Comparison of ENCODE assay signal across 28 cellular contexts in genomic region chr3:20215636-20216035, GRCh38.
"Had no signal": no experiment of that assay in that cellular context is flagged by ENCODE, and none has a peak within 500 bp of the region (broad histone marks: within the 10 kb centered on the region; RNA-seq: fewer than 3 reads in every experiment).

No MANE protein-coding gene starts in this region.

- ATAC-seq: activated CD4-positive, alpha-beta T cell treated with anti-CD3 and anti-CD28 coated beads for 36 hours; activated CD8-positive, alpha-beta memory T cell treated with anti-CD3 and anti-CD28 coated beads, Interleukin-2, amount 10 ng/mL, durations not matched to agents 7 days and 5 days; activated CD8-positive, alpha-beta T cell treated with anti-CD3 and anti-CD28 coated beads, Interleukin-2, amount 10 ng/mL, durations not matched to agents 7 days and 5 days; activated naive CD8-positive, alpha-beta T cell treated with anti-CD3 and anti-CD28 coated beads, Interleukin-2, amount 50 U/mL, for 24 hours; body of pancreas; gastroesophageal sphincter; heart right ventricle had no signal

- H3K4me3 ChIP-seq: adrenal gland, body of pancreas, coronary artery, dorsolateral prefrontal cortex, esophagus muscularis mucosa, gastroesophageal sphincter, heart right ventricle had no signal

- H3K36me3 ChIP-seq: adrenal gland, esophagus muscularis mucosa, gastroesophageal sphincter, heart right ventricle had no signal

- H3K27me3 ChIP-seq: adrenal gland, body of pancreas, esophagus muscularis mucosa, gastroesophageal sphincter, heart right ventricle had no signal

- DNase-seq: activated CD4-positive, alpha-beta memory T cell treated with anti-CD3 and anti-CD28 coated beads for 36 hours; activated CD4-positive, alpha-beta T cell treated with anti-CD3 and anti-CD28 coated beads for 36 hours; activated CD4-positive, alpha-beta T cell treated with anti-CD3 and anti-CD28 coated beads, Interleukin-2, amount 10 ng/mL, durations not matched to agents 24 days and 14 days; activated CD4-positive, CD25-positive, alpha-beta regulatory T cell; activated CD4-positive, CD25-positive, alpha-beta regulatory T cell treated with anti-CD3 and anti-CD28 coated beads, Interleukin-2, amount 50 U/mL, for 72 hours; activated CD8-positive, alpha-beta memory T cell treated with anti-CD3 and anti-CD28 coated beads, Interleukin-2, amount 10 ng/mL, durations not matched to agents 7 days and 5 days; activated CD8-positive, alpha-beta memory T cell treated with anti-CD3 and anti-CD28 coated beads, Interleukin-2, amount 50 U/mL, for 4 hours; activated CD8-positive, alpha-beta T cell treated with anti-CD3 and anti-CD28 coated beads, Interleukin-2, amount 10 ng/mL, durations not matched to agents 7 days and 5 days; activated effector memory CD4-positive, alpha-beta T cell treated with anti-CD3 and anti-CD28 coated beads, Interleukin-2, amount 50 U/mL, for 16 hours; activated naive CD4-positive, alpha-beta T cell treated with anti-CD3 and anti-CD28 coated beads for 36 hours; activated naive CD8-positive, alpha-beta T cell treated with anti-CD3 and anti-CD28 coated beads for 36 hours; activated naive CD8-positive, alpha-beta T cell treated with anti-CD3 and anti-CD28 coated beads, Interleukin-2, amount 50 U/mL, for 24 hours; activated T-cell treated with anti-CD3 and anti-CD28 coated beads, Interleukin-2, amount 50 U/mL, for 1 hour; activated T-cell treated with anti-CD3 and anti-CD28 coated beads, Interleukin-2, amount 50 U/mL, for 48 hours; adrenal gland; amygdala; aorta; body of pancreas; dorsolateral prefrontal cortex; effector memory CD4-positive, alpha-beta T cell; endodermal cell; erythroblast; foreskin melanocyte; heart right ventricle; T-helper 2 cell had no signal
